13 cellular contexts compared by ENCODE assay signal in genomic region chr13:40352807-40353562, GRCh38.
DNase-seq lines count a peak whose midpoint lies in the region; ATAC-seq and TF ChIP-seq lines count a peak whose summit lies in the region.
"Had no signal": no experiment of that assay in that cellular context is flagged by ENCODE, and none has a peak within 500 bp of the region (broad histone marks: within the 10 kb centered on the region; RNA-seq: fewer than 3 reads in every experiment).

No MANE protein-coding gene starts in this region.

- H3K4me2 ChIP-seq in hepatocyte: no peak overlapping the region

- H3K36me3 Mint-ChIP-seq in stimulated activated effector memory CD8-positive, alpha-beta T cell treated with anti-CD3 and anti-CD28 coated beads, Interleukin-12 subunit alpha, Interleukin-12 subunit beta, amount 100 ng/mL, for 72 hours: no peaks in the 10 kb centered on the region
- no peaks in the 10 kb centered on the region for H3K36me3 Mint-ChIP-seq in activated CD8-positive, alpha-beta T cell treated with anti-CD3 and anti-CD28 coated beads for 36 hours (ENCODE audit: low read depth)

- H3K4me3 Mint-ChIP-seq in stimulated activated effector memory CD8-positive, alpha-beta T cell treated with anti-CD3 and anti-CD28 coated beads, Interleukin-12 subunit alpha, Interleukin-12 subunit beta, amount 100 ng/mL, for 72 hours: no peak overlapping the region
- H3K4me3 Mint-ChIP-seq in activated CD8-positive, alpha-beta T cell treated with anti-CD3 and anti-CD28 coated beads for 36 hours: no peak overlapping the region
- H3K4me3 Mint-ChIP-seq: activated T-cell treated with anti-CD3 and anti-CD28 coated beads, Interleukin-2, amount 50 U/mL, for 72 hours; B cell; naive thymus-derived CD4-positive, alpha-beta T cell had no signal

- no peaks in the 10 kb centered on the region for H3K27me3 ChIP-seq in hepatocyte

- peaks cover 7% of the 10 kb centered on the region for H3K4me1 Mint-ChIP-seq in stimulated activated effector memory CD8-positive, alpha-beta T cell treated with anti-CD3 and anti-CD28 coated beads, Interleukin-12 subunit alpha, Interleukin-12 subunit beta, amount 100 ng/mL, for 72 hours
- peaks cover 11% of the 10 kb centered on the region for H3K4me1 Mint-ChIP-seq in activated CD8-positive, alpha-beta T cell treated with anti-CD3 and anti-CD28 coated beads for 36 hours (ENCODE audit: low read depth)
- H3K4me1 Mint-ChIP-seq: B cell had no signal

- DNase-seq in LHCN-M2 (ENCODE audit: low read depth) (peak; percentile 68), cardiac fibroblast (ENCODE audit: low read depth in 2 of 2) (peak; percentile 32 to 62), hepatocyte (ENCODE audit: low spot score) (peak; percentile 35), skeletal muscle cell (ENCODE audit: low read depth) (peak; percentile 50)
- DNase-seq in stimulated activated effector memory CD8-positive, alpha-beta T cell treated with anti-CD3 and anti-CD28 coated beads, Interleukin-12 subunit alpha, Interleukin-12 subunit beta, amount 100 ng/mL, for 72 hours (ENCODE audit: low spot score in 2 of 2): no peak
- no peak for DNase-seq in activated CD8-positive, alpha-beta T cell treated with anti-CD3 and anti-CD28 coated beads for 36 hours
- no peak for DNase-seq in stimulated activated CD4-positive, alpha-beta T cell treated with anti-CD3 and anti-CD28 coated beads, Interleukin-4, amount 100 ng/mL, for 1 hour
- DNase-seq: activated T-cell treated with anti-CD3 and anti-CD28 coated beads, Interleukin-2, amount 50 U/mL, for 72 hours; HCEC 1CT; naive thymus-derived CD4-positive, alpha-beta T cell; NCI-H146 had no signal

- H3K36me3 ChIP-seq in hepatocyte (replicated peaks; ENCODE audit: insufficient read depth, low read depth): no peaks in the 10 kb centered on the region

- H3K9me3 ChIP-seq in hepatocyte (ENCODE audit: low read depth): no peaks in the 10 kb centered on the region

- H3K4me3 ChIP-seq in cardiac fibroblast (replicated peaks in 1 of 2; ENCODE audit: low read depth in 2 of 2, low read length in 2 of 2): no peak overlapping the region
- H3K4me3 ChIP-seq in hepatocyte: no peak overlapping the region
- no peak overlapping the region for H3K4me3 ChIP-seq in skeletal muscle cell (ENCODE audit: low read depth, low read length)

- H3K27me3 Mint-ChIP-seq in activated CD8-positive, alpha-beta T cell treated with anti-CD3 and anti-CD28 coated beads for 36 hours: no peaks in the 10 kb centered on the region
- H3K27me3 Mint-ChIP-seq: B cell; naive thymus-derived CD4-positive, alpha-beta T cell had no signal

- no peaks in the 10 kb centered on the region for H3K9me3 Mint-ChIP-seq in stimulated activated effector memory CD8-positive, alpha-beta T cell treated with anti-CD3 and anti-CD28 coated beads, Interleukin-12 subunit alpha, Interleukin-12 subunit beta, amount 100 ng/mL, for 72 hours
- H3K9me3 Mint-ChIP-seq in activated CD8-positive, alpha-beta T cell treated with anti-CD3 and anti-CD28 coated beads for 36 hours: no peaks in the 10 kb centered on the region
- H3K9me3 Mint-ChIP-seq: activated T-cell treated with anti-CD3 and anti-CD28 coated beads, Interleukin-2, amount 50 U/mL, for 72 hours had no signal

- no peak for ATAC-seq in stimulated activated effector memory CD8-positive, alpha-beta T cell treated with anti-CD3 and anti-CD28 coated beads, Interleukin-12 subunit alpha, Interleukin-12 subunit beta, amount 100 ng/mL, for 72 hours
- ATAC-seq in activated CD8-positive, alpha-beta T cell treated with anti-CD3 and anti-CD28 coated beads for 36 hours: no peak
- no peak for ATAC-seq in HG02678 (IDR thresholded peaks at IDR 0.05; ENCODE audit: unreplicated experiment)
- ATAC-seq: activated T-cell treated with anti-CD3 and anti-CD28 coated beads, Interleukin-2, amount 50 U/mL, for 72 hours; naive thymus-derived CD4-positive, alpha-beta T cell had no signal

- intact Hi-C loops in activated CD8-positive, alpha-beta T cell treated with anti-CD3 and anti-CD28 coated beads for 36 hours (cut with micrococcal nuclease): no loop called here

- no peaks in the 10 kb centered on the region for H3K9me2 ChIP-seq in hepatocyte (replicated peaks; ENCODE audit: insufficient read depth)

- peak overlapping the region; percentile 62 for H3K27ac ChIP-seq in hepatocyte

- TF ChIP-seq CTCF in cardiac fibroblast (IDR thresholded peaks at IDR 0.05; ENCODE audit: low read depth, low read length) (no peak), hepatocyte (IDR thresholded peaks at IDR 0.05; ENCODE audit: poor library complexity) (no peak)
- TF ChIP-seq CTCF in activated CD8-positive, alpha-beta T cell treated with anti-CD3 and anti-CD28 coated beads for 36 hours (IDR thresholded peaks at IDR 0.05): no peak

- POLR2A ChIA-PET in activated CD8-positive, alpha-beta T cell treated with anti-CD3 and anti-CD28 coated beads for 36 hours (lab: Charles Lee): no interaction called here

- 89% methylated on average over 6 of the region's 6 CpGs for WGBS in hepatocyte (ENCODE audit: low lambda C conversion rate, missing lambda C conversion rate)

- H3K79me2 ChIP-seq in hepatocyte: no peaks in the 10 kb centered on the region

- H3K27ac Mint-ChIP-seq in stimulated activated effector memory CD8-positive, alpha-beta T cell treated with anti-CD3 and anti-CD28 coated beads, Interleukin-12 subunit alpha, Interleukin-12 subunit beta, amount 100 ng/mL, for 72 hours: no peak overlapping the region
- no peak overlapping the region for H3K27ac Mint-ChIP-seq in activated CD8-positive, alpha-beta T cell treated with anti-CD3 and anti-CD28 coated beads for 36 hours
- H3K27ac Mint-ChIP-seq: activated T-cell treated with anti-CD3 and anti-CD28 coated beads, Interleukin-2, amount 50 U/mL, for 72 hours; B cell had no signal

- CTCF ChIA-PET in activated CD8-positive, alpha-beta T cell treated with anti-CD3 and anti-CD28 coated beads for 36 hours (lab: Charles Lee): interaction anchor here (0.6 kb wide), 1 partner anchor 117 kb away, joined by 3 read pairs; no protein-coding TSS in a partner anchor

- no peaks in the 10 kb centered on the region for H4K20me1 ChIP-seq in hepatocyte (ENCODE audit: insufficient read depth, poor library complexity, severe bottlenecking)

- no peak overlapping the region for H2AFZ ChIP-seq in hepatocyte

- peaks cover 19% of the 10 kb centered on the region for H3K4me1 ChIP-seq in hepatocyte (ENCODE audit: insufficient read depth)

Comparison
In these comparisons a context has a peak if more than half of its experiments do, and no peak if none do; other contexts are left out.
1. DNase-seq: peak in LHCN-M2 (single experiment), cardiac fibroblast (2 of 2), hepatocyte (single experiment) and skeletal muscle cell (single experiment); none in stimulated activated effector memory CD8-positive, alpha-beta T cell treated with anti-CD3 and anti-CD28 coated beads, Interleukin-12 subunit alpha, Interleukin-12 subunit beta, amount 100 ng/mL, for 72 hours (0 of 2), activated CD8-positive, alpha-beta T cell treated with anti-CD3 and anti-CD28 coated beads for 36 hours (single experiment) and stimulated activated CD4-positive, alpha-beta T cell treated with anti-CD3 and anti-CD28 coated beads, Interleukin-4, amount 100 ng/mL, for 1 hour (single experiment).